ENCODE assay signal across 22 cellular contexts in genomic region chr5:171724771-171725609, GRCh38.
DNase-seq lines count a peak whose midpoint lies in the region; ATAC-seq and TF ChIP-seq lines count a peak whose summit lies in the region.
"Had no signal": no experiment of that assay in that cellular context is flagged by ENCODE, and none has a peak within 500 bp of the region (broad histone marks: within the 10 kb centered on the region; RNA-seq: fewer than 3 reads in every experiment).

No MANE protein-coding gene starts in this region.

- BruUV-seq in mammary epithelial cell (replicated peaks; lab: Mats Ljungman, UMichigan) (no TSS peak), Caco-2 (replicated peaks; lab: Mats Ljungman, UMichigan) (no TSS peak)

- H3K4me3 Mint-ChIP-seq in Caco-2 (ENCODE audit: unreplicated experiment): no peak overlapping the region
- H3K4me3 Mint-ChIP-seq in CD8-positive, alpha-beta T cell: no peak overlapping the region
- H3K4me3 Mint-ChIP-seq: activated CD4-positive, alpha-beta T cell treated with anti-CD3 and anti-CD28 coated beads, Interleukin-2, amount 10 ng/mL, durations not matched to agents 7 days and 5 days; activated naive CD4-positive, alpha-beta T cell treated with anti-CD3 and anti-CD28 coated beads, Interleukin-2, amount 50 U/mL, for 24 hours; IgD-negative memory B cell; naive thymus-derived CD8-positive, alpha-beta T cell; T-helper 2 cell treated with Interferon-gamma antibody and Interleukin-4, amounts not matched to agents 5 μg/mL and 100 μg/mL, for 36 hours had no signal

- no peaks in the 10 kb centered on the region for H3K9me2 ChIP-seq in SK-N-SH

- H3K9me3 Mint-ChIP-seq in Caco-2 (ENCODE audit: unreplicated experiment): peaks cover 33% of the 10 kb centered on the region
- H3K9me3 Mint-ChIP-seq in CD8-positive, alpha-beta T cell: peaks cover 17% of the 10 kb centered on the region

- H3K27ac Mint-ChIP-seq in Caco-2 (ENCODE audit: unreplicated experiment): no peak overlapping the region
- no peak overlapping the region for H3K27ac Mint-ChIP-seq in CD8-positive, alpha-beta T cell
- H3K27ac Mint-ChIP-seq: activated CD4-positive, alpha-beta T cell treated with anti-CD3 and anti-CD28 coated beads, Interleukin-2, amount 10 ng/mL, durations not matched to agents 7 days and 5 days; activated naive CD4-positive, alpha-beta T cell treated with anti-CD3 and anti-CD28 coated beads, Interleukin-2, amount 50 U/mL, for 24 hours; IgD-negative memory B cell; T-helper 2 cell treated with Interferon-gamma antibody and Interleukin-4, amounts not matched to agents 5 μg/mL and 100 μg/mL, for 36 hours had no signal

- in situ Hi-C loops in mammary epithelial cell (cut with MboI; ENCODE audit: low sequenced_read_pairs in 2 of 2): no loop called here

- H3K27me3 ChIP-seq in mammary epithelial cell (ENCODE audit: insufficient read depth, low read length): peaks cover 3% of the 10 kb centered on the region
- H3K27me3 ChIP-seq in breast epithelium: no peaks in the 10 kb centered on the region
- H3K27me3 ChIP-seq in SK-N-SH (ENCODE audit: insufficient read depth): no peaks in the 10 kb centered on the region
- peaks cover 4% of the 10 kb centered on the region; the same call in 1 of the 2 replicates for H3K27me3 ChIP-seq in Caco-2 (replicated peaks; ENCODE audit: control insufficient read depth, insufficient read depth, low read length)
- no peaks in the 10 kb centered on the region for H3K27me3 ChIP-seq in CD8-positive, alpha-beta T cell (ENCODE audit: insufficient read depth, low read length)
- H3K27me3 ChIP-seq: BLaER1 treated with 17β-estradiol and CSF1 and Interleukin-3, amounts not matched to agents 10 nM and 100 nM; Peyer's patch; right lobe of liver had no signal

- H3K4me1 ChIP-seq in mammary epithelial cell (ENCODE audit: insufficient read depth, low read length) (no peaks in the 10 kb centered on the region), breast epithelium (no peaks in the 10 kb centered on the region), SK-N-SH (ENCODE audit: control insufficient read depth in 1 of 2, insufficient read depth in 2 of 2, low read depth in 1 of 2, low read length in 1 of 2) (peaks cover 0 to 5% of the 10 kb centered on the region in 2 experiments; a peak in 1 of 4 replicates), Caco-2 (no peaks in the 10 kb centered on the region)
- H3K4me1 ChIP-seq in CD8-positive, alpha-beta T cell (ENCODE audit: insufficient read depth, low read length): no peaks in the 10 kb centered on the region
- H3K4me1 ChIP-seq: pancreas, Peyer's patch, right lobe of liver had no signal

- POLR2A ChIA-PET in SK-N-SH (lab: Yijun Ruan, JAX) (no interaction called here), Caco-2 (lab: Charles Lee) (no interaction called here)
- POLR2A ChIA-PET in CD8-positive, alpha-beta T cell (lab: Charles Lee): no interaction called here

- CTCF ChIA-PET in mammary epithelial cell (lab: Charles Lee; ENCODE audit: low non-redundant PET) (no interaction called here), SK-N-SH (lab: Yijun Ruan, JAX) (interaction anchor here (0.7 to 0.8 kb wide), 2 partner anchors 22 to 306 kb away, joined by 3 read pairs; no protein-coding TSS in a partner anchor), Caco-2 (lab: Charles Lee) (no interaction called here)
- CTCF ChIA-PET in CD8-positive, alpha-beta T cell (lab: Charles Lee): no interaction called here

- H3K27me3 Mint-ChIP-seq in Caco-2 (ENCODE audit: insufficient read depth, unreplicated experiment): peaks cover 10% of the 10 kb centered on the region
- H3K27me3 Mint-ChIP-seq in CD8-positive, alpha-beta T cell (ENCODE audit: low read depth): peaks cover 4% of the 10 kb centered on the region

- no peaks in the 10 kb centered on the region for H3K9me3 ChIP-seq in mammary epithelial cell (replicated peaks; ENCODE audit: insufficient read depth, low read length)
- peaks cover 10 to 26% of the 10 kb centered on the region in 2 donors for H3K9me3 ChIP-seq in breast epithelium
- H3K9me3 ChIP-seq in SK-N-SH: peaks cover 3% of the 10 kb centered on the region; the same call in 1 of the 2 replicates
- H3K9me3 ChIP-seq in Caco-2: peaks cover 27% of the 10 kb centered on the region
- no peaks in the 10 kb centered on the region for H3K9me3 ChIP-seq in CD8-positive, alpha-beta T cell (ENCODE audit: low read length)
- H3K9me3 ChIP-seq: pancreas, Peyer's patch, right lobe of liver had no signal

- H3K79me2 ChIP-seq in mammary epithelial cell (ENCODE audit: insufficient read depth, low read length) (no peaks in the 10 kb centered on the region), SK-N-SH (ENCODE audit: insufficient read depth) (no peaks in the 10 kb centered on the region)

- dilution Hi-C loops in mammary epithelial cell (cut with HindIII; ENCODE audit: low sequenced_read_pairs): loop anchor here (5.0 kb wide), 1 partner anchor 127 kb away; no protein-coding TSS in a partner anchor

- no peak overlapping the region for H3K4me2 ChIP-seq in mammary epithelial cell (ENCODE audit: insufficient read depth, low read depth, low read length)
- H3K4me2 ChIP-seq in SK-N-SH: no peak overlapping the region

- H3K36me3 Mint-ChIP-seq in Caco-2 (ENCODE audit: insufficient read depth, unreplicated experiment): no peaks in the 10 kb centered on the region
- H3K36me3 Mint-ChIP-seq in CD8-positive, alpha-beta T cell: no peaks in the 10 kb centered on the region
- H3K36me3 Mint-ChIP-seq: IgD-negative memory B cell had no signal

- no peak for TF ChIP-seq POLR2A in breast epithelium (IDR thresholded peaks at IDR 0.05)

- TF ChIP-seq CTCF in mammary epithelial cell (conservative IDR thresholded peaks at IDR 0.05 in 1 of 2, IDR thresholded peaks at IDR 0.05 in 1 of 2; ENCODE audit: extremely low read depth in 1 of 2, insufficient read depth in 1 of 2, low read depth in 1 of 2, low read length in 2 of 2) (no peak), breast epithelium (IDR thresholded peaks at IDR 0.05) (no peak), SK-N-SH (IDR thresholded peaks at IDR 0.05) (no peak), Caco-2 (IDR thresholded peaks at IDR 0.05; ENCODE audit: insufficient read depth in 1 of 2, low read depth in 1 of 2, low read length in 1 of 2, severe bottlenecking in 1 of 2, unreplicated experiment in 1 of 2) (no peak)
- TF ChIP-seq CTCF in CD8-positive, alpha-beta T cell (IDR thresholded peaks at IDR 0.05): no peak

- no peak for TF ChIP-seq EP300 in SK-N-SH (IDR thresholded peaks at IDR 0.05; ENCODE audit: borderline replicate concordance in 1 of 2, low read depth in 1 of 2, low read length in 1 of 2)

- intact Hi-C loops in mammary epithelial cell (cut with micrococcal nuclease): no loop called here
- intact Hi-C loops in breast epithelium (cut with DNase I; ENCODE audit: low total_unique reads): no loop called here
- intact Hi-C loops in Caco-2 (cut with micrococcal nuclease; ENCODE audit: unreplicated experiment): no loop called here
- intact Hi-C loops in CD8-positive, alpha-beta T cell (cut with DNase I, micrococcal nuclease): no loop called here

- no peak overlapping the region for H2AFZ ChIP-seq in mammary epithelial cell (ENCODE audit: low read depth, low read length)
- no peak overlapping the region for H2AFZ ChIP-seq in SK-N-SH (ENCODE audit: low read depth)

- H4K20me1 ChIP-seq in mammary epithelial cell (ENCODE audit: insufficient read depth, low read length): no peaks in the 10 kb centered on the region
- no peaks in the 10 kb centered on the region for H4K20me1 ChIP-seq in SK-N-SH (ENCODE audit: insufficient read depth)
- H4K20me1 ChIP-seq: BLaER1 treated with 17β-estradiol and CSF1 and Interleukin-3, amounts not matched to agents 10 nM and 100 nM had no signal

- H3K4me3 ChIP-seq in mammary epithelial cell (replicated peaks in 1 of 3; ENCODE audit: insufficient read depth in 1 of 3, low read depth in 2 of 3, low read length in 3 of 3) (no peak overlapping the region), breast epithelium (no peak overlapping the region), SK-N-SH (ENCODE audit: low read depth in 2 of 2, low read length in 1 of 2) (no peak overlapping the region), Caco-2 (ENCODE audit: low read depth, low read length) (no peak overlapping the region)
- H3K4me3 ChIP-seq in CD8-positive, alpha-beta T cell (ENCODE audit: low read depth, low read length): no peak overlapping the region
- H3K4me3 ChIP-seq: dorsolateral prefrontal cortex, pancreas, Peyer's patch, right lobe of liver had no signal

- no peaks in the 10 kb centered on the region for H3K4me1 Mint-ChIP-seq in Caco-2 (ENCODE audit: low read depth, unreplicated experiment)
- H3K4me1 Mint-ChIP-seq in CD8-positive, alpha-beta T cell (ENCODE audit: low read depth): no peaks in the 10 kb centered on the region
- H3K4me1 Mint-ChIP-seq: activated naive CD4-positive, alpha-beta T cell treated with anti-CD3 and anti-CD28 coated beads, Interleukin-2, amount 50 U/mL, for 24 hours had no signal

- TF ChIP-seq RAD21 in SK-N-SH (IDR thresholded peaks at IDR 0.05; ENCODE audit: low read length): no peak

- no peak for ATAC-seq in CD8-positive, alpha-beta T cell
- ATAC-seq in HG03196 (IDR thresholded peaks at IDR 0.05; ENCODE audit: unreplicated experiment): no peak
- ATAC-seq: naive thymus-derived CD8-positive, alpha-beta T cell; pancreas; right lobe of liver had no signal

- H3K27ac ChIP-seq in mammary epithelial cell (ENCODE audit: insufficient read depth, low read depth, low read length) (no peak overlapping the region), breast epithelium (no peak overlapping the region), SK-N-SH (ENCODE audit: low read depth in 2 of 2, low read length in 1 of 2) (no peak overlapping the region)
- H3K27ac ChIP-seq in CD8-positive, alpha-beta T cell (ENCODE audit: low read depth, low read length): no peak overlapping the region
- H3K27ac ChIP-seq: BLaER1 treated with 17β-estradiol and CSF1 and Interleukin-3, amounts not matched to agents 10 nM and 100 nM; dorsolateral prefrontal cortex; pancreas; Peyer's patch; right lobe of liver; VCaP had no signal

- no peak overlapping the region for H3K9ac ChIP-seq in mammary epithelial cell (ENCODE audit: insufficient read depth, low read length)
- no peak overlapping the region for H3K9ac ChIP-seq in SK-N-SH
- H3K9ac ChIP-seq: BLaER1 treated with 17β-estradiol and CSF1 and Interleukin-3, amounts not matched to agents 10 nM and 100 nM had no signal

- peak; percentile 11 for DNase-seq in mammary epithelial cell
- no peak for DNase-seq in breast epithelium (ENCODE audit: low spot score in 2 of 2)
- peak; percentile 41 for DNase-seq in SK-N-SH
- DNase-seq in fibroblast of the conjunctiva (ENCODE audit: low read depth): peak; percentile 20
- peak; percentile 9 for DNase-seq in ureter (ENCODE audit: low spot score)
- DNase-seq in Caco-2: no peak
- DNase-seq in CD8-positive, alpha-beta T cell: no peak
- DNase-seq: activated CD4-positive, alpha-beta T cell treated with anti-CD3 and anti-CD28 coated beads, Interleukin-2, amount 10 ng/mL, durations not matched to agents 7 days and 5 days; aorta; dorsolateral prefrontal cortex; naive thymus-derived CD8-positive, alpha-beta T cell; NCI-H2081 treated with DMSO at 0.1 percent for 48 hours; pancreas; Peyer's patch; trophoblast cell had no signal

- no peaks in the 10 kb centered on the region for H3F3A ChIP-seq in SK-N-SH (replicated peaks; ENCODE audit: insufficient read depth)

- no peaks in the 10 kb centered on the region for H3K36me3 ChIP-seq in mammary epithelial cell (ENCODE audit: insufficient read depth, low read length)
- no peaks in the 10 kb centered on the region for H3K36me3 ChIP-seq in breast epithelium
- H3K36me3 ChIP-seq in SK-N-SH (replicated peaks in 1 of 2; ENCODE audit: control insufficient read depth in 1 of 2, insufficient read depth in 2 of 2, low read length in 1 of 2): no peaks in the 10 kb centered on the region
- H3K36me3 ChIP-seq in Caco-2 (ENCODE audit: control insufficient read depth, insufficient read depth, low read length): no peaks in the 10 kb centered on the region
- H3K36me3 ChIP-seq in CD8-positive, alpha-beta T cell (ENCODE audit: insufficient read depth, low read length): no peaks in the 10 kb centered on the region
- H3K36me3 ChIP-seq: pancreas, Peyer's patch, right lobe of liver had no signal

- WGBS in mammary epithelial cell (ENCODE audit: low coverage, missing lambda C conversion rate): 79% methylated on average over 13 of the region's 13 CpGs
- 28% methylated on average over 11 of the region's 13 CpGs for WGBS in SK-N-SH (ENCODE audit: low lambda C conversion rate)

Comparison
In these comparisons a context has a peak if more than half of its experiments do, and no peak if none do; other contexts are left out.
1. DNase-seq: peak in mammary epithelial cell (single experiment), SK-N-SH (single experiment), fibroblast of the conjunctiva (single experiment) and ureter (single experiment); none in breast epithelium (0 of 2), Caco-2 (0 of 2) and CD8-positive, alpha-beta T cell (0 of 7).